In genomic region chr13:48979892-48980291, GRCh38 we compare ENCODE assay signal across 8 cellular contexts.
DNase-seq lines count a peak whose midpoint lies in the region; ATAC-seq and TF ChIP-seq lines count a peak whose summit lies in the region.

No MANE protein-coding gene starts in this region.

- TF ChIP-seq CTCF in coronary artery (IDR thresholded peaks at IDR 0.05): no peak
- TF ChIP-seq CTCF in WERI-Rb-1 (IDR thresholded peaks at IDR 0.05; ENCODE audit: low read depth, low read length): no peak

- ATAC-seq in GM18502 (IDR thresholded peaks at IDR 0.05; ENCODE audit: poor library complexity, unreplicated experiment) (peak; percentile 43), GM21529 (IDR thresholded peaks at IDR 0.05; ENCODE audit: unreplicated experiment) (peak; percentile 46), HG03571 (IDR thresholded peaks at IDR 0.05; ENCODE audit: unreplicated experiment) (peak; percentile 42), GM21825 (IDR thresholded peaks at IDR 0.05; ENCODE audit: unreplicated experiment) (no peak)

- H3K4me3 ChIP-seq in coronary artery (no peak overlapping the region), WERI-Rb-1 (ENCODE audit: low read depth, low read length) (no peak overlapping the region)

- H3K9me3 ChIP-seq in WERI-Rb-1 (ENCODE audit: severe bottlenecking): no peaks in the 10 kb centered on the region

- H3K36me3 ChIP-seq in WERI-Rb-1: no peaks in the 10 kb centered on the region

- no peaks in the 10 kb centered on the region for H3K27me3 ChIP-seq in WERI-Rb-1 (ENCODE audit: insufficient read depth, low read depth, severe bottlenecking)

- H3K27ac ChIP-seq in epithelial cell of prostate (peak overlapping the region; percentile 97), coronary artery (no peak overlapping the region), WERI-Rb-1 (no peak overlapping the region)

- DNase-seq in epithelial cell of prostate (ENCODE audit: low read depth, low spot score) (no peak), coronary artery (ENCODE audit: low spot score) (no peak), islet precursor cell (no peak), WERI-Rb-1 (no peak)
